Comparison of ENCODE assay signal across 20 cellular contexts in genomic region chr6:143540192-143540591, GRCh38. TPM values are rescaled to one million over a fixed set of nuclear protein-coding genes. Genes with fewer than 3 reads are reported as not detected.
DNase-seq lines count a peak whose midpoint lies in the region; ATAC-seq and TF ChIP-seq lines count a peak whose summit lies in the region.
"Had no signal": no experiment of that assay in that cellular context is flagged by ENCODE, and none has a peak within 500 bp of the region (broad histone marks: within the 10 kb centered on the region; RNA-seq: fewer than 3 reads in every experiment).

No MANE protein-coding gene starts in this region.

- no peak for TF ChIP-seq CTCF in CD4-positive, alpha-beta T cell (IDR thresholded peaks at IDR 0.05)
- TF ChIP-seq CTCF in OCI-LY3 (IDR thresholded peaks at IDR 0.05; ENCODE audit: low read depth, low read length) = no peak

- no peaks in the 10 kb centered on the region for H3K36me3 ChIP-seq in OCI-LY3 (replicated peaks; ENCODE audit: low read depth, low read length)
- H3K36me3 ChIP-seq in effector memory CD4-positive, alpha-beta T cell (ENCODE audit: control insufficient read depth, insufficient read depth, low read length) = no peaks in the 10 kb centered on the region

- no peaks in the 10 kb centered on the region for H3K27me3 Mint-ChIP-seq in activated CD4-positive, alpha-beta T cell treated with anti-CD3 and anti-CD28 coated beads, Interleukin-2, amount 10 ng/mL, durations not matched to agents 24 days and 14 days
- no peaks in the 10 kb centered on the region for H3K27me3 Mint-ChIP-seq in CD4-positive, alpha-beta T cell

- peaks cover 90% of the 10 kb centered on the region for H3K79me2 ChIP-seq in OCI-LY3 (ENCODE audit: low read length)

- H3K9me3 Mint-ChIP-seq in activated CD4-positive, alpha-beta T cell treated with anti-CD3 and anti-CD28 coated beads, Interleukin-2, amount 10 ng/mL, durations not matched to agents 24 days and 14 days = no peaks in the 10 kb centered on the region
- H3K9me3 Mint-ChIP-seq in CD4-positive, alpha-beta T cell = no peaks in the 10 kb centered on the region
- H3K9me3 Mint-ChIP-seq: HFFc6 had no signal

- DNase-seq in activated CD4-positive, alpha-beta T cell treated with anti-CD3 and anti-CD28 coated beads, Interleukin-2, amount 10 ng/mL, durations not matched to agents 24 days and 14 days = no peak
- DNase-seq in activated CD4-positive, alpha-beta T cell treated with anti-CD3 and anti-CD28 coated beads, Interleukin-2, amount 50 U/mL, for 1 hour = no peak
- no peak for DNase-seq in CD4-positive, alpha-beta T cell
- no peak for DNase-seq in effector memory CD4-positive, alpha-beta T cell
- DNase-seq in DMS79 treated with DMSO at 0.1 percent for 48 hours (lab: John Stamatoyannopoulos, UW) = no peak
- DNase-seq: DND-41, GDM1, GOT3, HFFc6, KG1, NCI-H1092, NCI-H187, NCI-H2171, NCI-H446 treated with DMSO at 0.1 percent for 48 hours, NCI-H774, Right ventricle myocardium superior had no signal

- peak overlapping the region; percentile 92 for H3K4me2 ChIP-seq in OCI-LY3 (ENCODE audit: low read length)

- POLR2A ChIA-PET in CD4-positive, alpha-beta T cell (lab: Charles Lee) = no interaction called here

- H3K27ac Mint-ChIP-seq in activated CD4-positive, alpha-beta T cell treated with anti-CD3 and anti-CD28 coated beads, Interleukin-2, amount 10 ng/mL, durations not matched to agents 24 days and 14 days = peak overlapping the region; percentile 64
- peak overlapping the region; percentile 95 for H3K27ac Mint-ChIP-seq in CD4-positive, alpha-beta T cell
- H3K27ac Mint-ChIP-seq: HFFc6 had no signal

- no peak for ATAC-seq in CD4-positive, alpha-beta T cell (ENCODE audit: poor library complexity)
- ATAC-seq in HG03045 (IDR thresholded peaks at IDR 0.05; ENCODE audit: unreplicated experiment) (no peak), GM18909 (IDR thresholded peaks at IDR 0.05; ENCODE audit: poor library complexity, unreplicated experiment) (no peak)

- peaks cover 9% of the 10 kb centered on the region for H3K36me3 Mint-ChIP-seq in activated CD4-positive, alpha-beta T cell treated with anti-CD3 and anti-CD28 coated beads, Interleukin-2, amount 10 ng/mL, durations not matched to agents 24 days and 14 days (ENCODE audit: low read depth)
- peaks cover 5% of the 10 kb centered on the region for H3K36me3 Mint-ChIP-seq in CD4-positive, alpha-beta T cell (ENCODE audit: low read depth)

- no peaks in the 10 kb centered on the region for H3K27me3 ChIP-seq in CD4-positive, alpha-beta T cell (ENCODE audit: control insufficient read depth, insufficient read depth, low read length)
- no peaks in the 10 kb centered on the region for H3K27me3 ChIP-seq in OCI-LY3 (ENCODE audit: low read depth, low read length)
- no peaks in the 10 kb centered on the region for H3K27me3 ChIP-seq in effector memory CD4-positive, alpha-beta T cell (replicated peaks; ENCODE audit: control insufficient read depth, insufficient read depth, low read length, poor library complexity, severe bottlenecking)

- H3K4me3 Mint-ChIP-seq in activated CD4-positive, alpha-beta T cell treated with anti-CD3 and anti-CD28 coated beads, Interleukin-2, amount 10 ng/mL, durations not matched to agents 24 days and 14 days = peak overlapping the region; percentile 18
- H3K4me3 Mint-ChIP-seq in CD4-positive, alpha-beta T cell = peak overlapping the region; percentile 91
- H3K4me3 Mint-ChIP-seq: HFFc6 had no signal

- intact Hi-C loops in activated CD4-positive, alpha-beta T cell treated with anti-CD3 and anti-CD28 coated beads, Interleukin-2, amount 10 ng/mL, durations not matched to agents 24 days and 14 days (cut with micrococcal nuclease) = no loop called here
- intact Hi-C loops in CD4-positive, alpha-beta T cell (cut with DNase I, micrococcal nuclease) = loop anchor here in 1 of 2 experiments (5.0 kb wide), 1 partner anchor 302 kb away; the partner anchor contains the start of gene LTV1

- H3K9ac ChIP-seq in OCI-LY3 (ENCODE audit: low read length) = peak overlapping the region; percentile 97; the same call in 1 of the 2 replicates

- H4K20me1 ChIP-seq in OCI-LY3 (ENCODE audit: insufficient read depth, low read length) = no peaks in the 10 kb centered on the region

- peak overlapping the region; percentile 95 for H3K4me3 ChIP-seq in OCI-LY3 (ENCODE audit: low read length)
- H3K4me3 ChIP-seq in effector memory CD4-positive, alpha-beta T cell (ENCODE audit: insufficient read depth, low read depth, low read length, poor library complexity, severe bottlenecking) = no peak overlapping the region

- CTCF ChIA-PET in CD4-positive, alpha-beta T cell (lab: Charles Lee) = interaction anchor here (0.9 to 3.4 kb wide), 5 partner anchors 11 to 35 kb away, joined by 3 to 14 read pairs (median 6); no protein-coding TSS in a partner anchor

- peaks cover 82% of the 10 kb centered on the region for H3K4me1 ChIP-seq in OCI-LY3 (ENCODE audit: low read length)
- peaks cover 67% of the 10 kb centered on the region for H3K4me1 ChIP-seq in effector memory CD4-positive, alpha-beta T cell (ENCODE audit: control insufficient read depth, insufficient read depth, low read length, poor library complexity, severe bottlenecking)

- H2AFZ ChIP-seq in OCI-LY3 (ENCODE audit: low read depth, low read length) = no peak overlapping the region

- H3K4me1 Mint-ChIP-seq in activated CD4-positive, alpha-beta T cell treated with anti-CD3 and anti-CD28 coated beads, Interleukin-2, amount 10 ng/mL, durations not matched to agents 24 days and 14 days = peaks cover 62% of the 10 kb centered on the region
- H3K4me1 Mint-ChIP-seq in CD4-positive, alpha-beta T cell (ENCODE audit: low read depth) = peaks cover 80% of the 10 kb centered on the region

- H3K27ac ChIP-seq in CD4-positive, alpha-beta T cell (ENCODE audit: low read depth, low read length) = no peak overlapping the region
- H3K27ac ChIP-seq in OCI-LY3 (ENCODE audit: low read length) = peak overlapping the region; percentile 86
- H3K27ac ChIP-seq in effector memory CD4-positive, alpha-beta T cell (ENCODE audit: insufficient read depth, low read length, poor library complexity, severe bottlenecking) = peak overlapping the region; percentile 59
- H3K27ac ChIP-seq: C4-2B had no signal

- no peaks in the 10 kb centered on the region for H3K9me3 ChIP-seq in CD4-positive, alpha-beta T cell (ENCODE audit: control insufficient read depth, low read length)
- H3K9me3 ChIP-seq in OCI-LY3 (ENCODE audit: insufficient read depth, low read length) = no peaks in the 10 kb centered on the region
- no peaks in the 10 kb centered on the region for H3K9me3 ChIP-seq in effector memory CD4-positive, alpha-beta T cell (ENCODE audit: control insufficient read depth, low read length)

RNA-seq across cellular contexts. Expression of gene FUCA2, which starts 28.7 kb away (rescaled TPM):
- total RNA-seq in activated CD4-positive, alpha-beta T cell treated with anti-CD3 and anti-CD28 coated beads, Interleukin-2, amount 10 ng/mL, durations not matched to agents 24 days and 14 days = 14.4 and 16.1 TPM in 2 replicates
- 1 to 10 TPM; 1.1 to 1.5 TPM for total RNA-seq in CD4-positive, alpha-beta T cell
